16 cellular contexts compared by ENCODE assay signal in the genomic region with DNA sequence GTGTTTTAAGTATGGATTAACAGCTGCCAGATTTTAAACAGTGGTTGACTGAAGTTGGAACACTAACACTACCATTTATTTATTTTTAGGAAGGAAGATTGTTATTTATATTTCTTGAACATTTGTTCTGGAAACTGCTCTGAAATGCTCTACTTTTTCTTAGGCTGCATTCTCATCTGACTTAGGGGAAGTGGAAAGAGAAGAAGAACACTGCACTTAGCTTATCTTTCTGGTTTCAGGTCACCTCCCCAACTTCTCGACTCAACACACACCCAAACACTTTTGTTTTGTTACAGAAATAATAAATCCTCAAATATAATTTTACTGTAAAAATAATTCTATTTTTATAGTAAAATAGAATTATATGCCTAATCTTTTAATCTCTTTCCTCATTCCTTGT.
"Had no signal": no experiment of that assay in that cellular context is flagged by ENCODE, and none has a peak within 500 bp of the region (broad histone marks: within the 10 kb centered on the region; RNA-seq: fewer than 3 reads in every experiment).

No MANE protein-coding gene starts in this region.

- H3K9me3 ChIP-seq: esophagus squamous epithelium, suprapubic skin had no signal

- ATAC-seq: activated naive CD8-positive, alpha-beta T cell treated with anti-CD3 and anti-CD28 coated beads, Interleukin-2, amount 50 U/mL, for 24 hours; activated T-cell treated with anti-CD3 and anti-CD28 coated beads, Interleukin-2, amount 50 U/mL, for 72 hours; left colon; naive thymus-derived CD8-positive, alpha-beta T cell; stimulated activated naive CD8-positive, alpha-beta T cell treated with anti-CD3 and anti-CD28 coated beads, Interleukin-15, Interleukin-2, amounts not matched to agents 100 U/mL and 50 U/mL, for 24 hours; T-helper 17 cell had no signal

- H3K36me3 ChIP-seq: suprapubic skin had no signal

- H3K4me3 ChIP-seq: esophagus squamous epithelium, suprapubic skin had no signal

- H3K27me3 ChIP-seq: esophagus squamous epithelium, suprapubic skin had no signal

- H3K4me1 ChIP-seq: suprapubic skin had no signal

- H3K27ac ChIP-seq: esophagus squamous epithelium, suprapubic skin had no signal

- FAIRE-seq: astrocyte had no signal

- DNase-seq: activated CD4-positive, alpha-beta memory T cell treated with anti-CD3 and anti-CD28 coated beads, Interleukin-2, amount 10 ng/mL, durations not matched to agents 7 days and 5 days; activated CD4-positive, CD25-positive, alpha-beta regulatory T cell treated with anti-CD3 and anti-CD28 coated beads, Interleukin-2, amount 50 U/mL, for 72 hours; activated gamma-delta T cell treated with Interleukin-2 at 50 U/mL for 16 hours; activated naive CD8-positive, alpha-beta T cell treated with anti-CD3 and anti-CD28 coated beads, Interleukin-2, amount 50 U/mL, for 24 hours; activated T-cell treated with anti-CD3 and anti-CD28 coated beads, Interleukin-2, amount 50 U/mL, for 72 hours; esophagus squamous epithelium; foreskin fibroblast; glutamatergic neuron; left colon; naive thymus-derived CD8-positive, alpha-beta T cell; nucleus accumbens; stimulated activated CD4-positive, alpha-beta T cell treated with anti-CD3 and anti-CD28 coated beads, Interleukin-12 subunit alpha, Interleukin-12 subunit beta, amount 100 ng/mL, for 4 hours; stimulated activated naive CD8-positive, alpha-beta T cell treated with anti-CD3 and anti-CD28 coated beads, Interleukin-15, Interleukin-2, amounts not matched to agents 100 U/mL and 50 U/mL, for 24 hours; T-helper 17 cell had no signal
